ENCODE assay signal across 20 cellular contexts in genomic region chr21:35326677-35327076, GRCh38.
DNase-seq lines count a peak whose midpoint lies in the region; ATAC-seq and TF ChIP-seq lines count a peak whose summit lies in the region.
"Had no signal": no experiment of that assay in that cellular context is flagged by ENCODE, and none has a peak within 500 bp of the region (broad histone marks: within the 10 kb centered on the region; RNA-seq: fewer than 3 reads in every experiment).

No MANE protein-coding gene starts in this region.

- H3K4me3 ChIP-seq in AG10803 (ENCODE audit: low read length) (no peak overlapping the region), choroid plexus epithelial cell (ENCODE audit: low read depth, low read length) (no peak overlapping the region), mucosa of descending colon (no peak overlapping the region), colonic mucosa (no peak overlapping the region), uterus (no peak overlapping the region)
- H3K4me3 ChIP-seq: heart right ventricle, SK-N-MC had no signal

- H3K9ac ChIP-seq in colonic mucosa (ENCODE audit: low read depth in 2 of 2, low read length in 2 of 2): no peak overlapping the region

- intact Hi-C loops in mucosa of descending colon (cut with DNase I, micrococcal nuclease): no loop called here
- intact Hi-C loops in colonic mucosa (cut with DNase I): no loop called here
- intact Hi-C loops in uterus (cut with DNase I; ENCODE audit: low total_unique reads): no loop called here

- H3K27me3 ChIP-seq in colonic mucosa (no peaks in the 10 kb centered on the region), uterus (no peaks in the 10 kb centered on the region)
- H3K27me3 ChIP-seq: foreskin keratinocyte, neutrophil had no signal

- H3K9me3 ChIP-seq in mucosa of descending colon (no peaks in the 10 kb centered on the region), colonic mucosa (no peaks in the 10 kb centered on the region), uterus (no peaks in the 10 kb centered on the region)
- H3K9me3 ChIP-seq: heart right ventricle, neutrophil had no signal

- TF ChIP-seq POLR2A in uterus (IDR thresholded peaks at IDR 0.05): no peak

- TF ChIP-seq CTCF in AG10803 (conservative IDR thresholded peaks at IDR 0.05; ENCODE audit: low read length): no peak
- no peak for TF ChIP-seq CTCF in choroid plexus epithelial cell (conservative IDR thresholded peaks at IDR 0.05; ENCODE audit: low read depth, low read length)
- no peak for TF ChIP-seq CTCF in mucosa of descending colon (IDR thresholded peaks at IDR 0.05)
- no peak for TF ChIP-seq CTCF in colonic mucosa (IDR thresholded peaks at IDR 0.05)
- no peak for TF ChIP-seq CTCF in uterus (IDR thresholded peaks at IDR 0.05)

- H3K36me3 ChIP-seq in mucosa of descending colon (ENCODE audit: low read depth): no peaks in the 10 kb centered on the region
- H3K36me3 ChIP-seq in colonic mucosa: no peaks in the 10 kb centered on the region
- no peaks in the 10 kb centered on the region for H3K36me3 ChIP-seq in uterus
- H3K36me3 ChIP-seq: heart right ventricle, neutrophil had no signal

- H3K27ac ChIP-seq in colonic mucosa: no peak overlapping the region
- H3K27ac ChIP-seq in uterus: no peak overlapping the region
- H3K27ac ChIP-seq: foreskin keratinocyte, neutrophil, SK-N-MC had no signal

- ATAC-seq in mucosa of descending colon: peak; percentile 37
- ATAC-seq: foreskin keratinocyte, heart right ventricle, T-helper 17 cell had no signal

- H3K4me1 ChIP-seq in mucosa of descending colon (ENCODE audit: low read depth): no peaks in the 10 kb centered on the region
- no peaks in the 10 kb centered on the region for H3K4me1 ChIP-seq in colonic mucosa
- H3K4me1 ChIP-seq in uterus: peaks cover 0 to 4% of the 10 kb centered on the region in 2 donors

- DNase-seq in AG10803 (ENCODE audit: low read depth): peak; percentile 98
- peak; percentile 81 for DNase-seq in GM04504 (ENCODE audit: low read depth)
- DNase-seq in choroid plexus epithelial cell (ENCODE audit: low read depth): peak; percentile 20
- DNase-seq in mucosa of descending colon: no peak
- DNase-seq in colonic mucosa: no peak
- DNase-seq in kidney glomerular epithelial cell (lab: John Stamatoyannopoulos, UW): no peak
- DNase-seq in uterus: no peak
- DNase-seq: activated CD4-positive, alpha-beta T cell treated with anti-CD3 and anti-CD28 coated beads for 4 hours; activated CD8-positive, alpha-beta memory T cell treated with anti-CD3 and anti-CD28 coated beads for 24 hours; activated T-cell treated with anti-CD3 and anti-CD28 coated beads, Interleukin-2, amount 50 U/mL, for 1 hour; amniotic stem cell; CD4-positive, alpha-beta T cell; GDM1; heart right ventricle; NCI-H187 treated with DMSO at 0.1 percent for 48 hours; NCI-H345; T-helper 17 cell had no signal

Comparison
In these comparisons a context has a peak if more than half of its experiments do, and no peak if none do; other contexts are left out.
1. DNase-seq: peak in AG10803 (single experiment), GM04504 (single experiment) and choroid plexus epithelial cell (single experiment); none in mucosa of descending colon (0 of 3), colonic mucosa (single experiment), kidney glomerular epithelial cell (single experiment) and uterus (0 of 2).